In genomic region chr11:97739892-97740782, GRCh38 we compare ENCODE assay signal across 11 cellular contexts.
A peak's percentile ranks its signal among the peaks of the same experiment; 100 is the strongest.
DNase-seq lines count a peak whose midpoint lies in the region; ATAC-seq and TF ChIP-seq lines count a peak whose summit lies in the region.
"Had no signal": no experiment of that assay in that cellular context is flagged by ENCODE, and none has a peak within 500 bp of the region (broad histone marks: within the 10 kb centered on the region; RNA-seq: fewer than 3 reads in every experiment).

No MANE protein-coding gene starts in this region.

- no peak overlapping the region for H3K27ac Mint-ChIP-seq in glutamatergic neuron (ENCODE audit: unreplicated experiment)
- H3K27ac Mint-ChIP-seq: effector memory CD8-positive, alpha-beta T cell had no signal

- no peak overlapping the region for H3K4me3 Mint-ChIP-seq in glutamatergic neuron (ENCODE audit: unreplicated experiment)
- H3K4me3 Mint-ChIP-seq: effector memory CD8-positive, alpha-beta T cell; neural crest cell had no signal

- H3K9me3 Mint-ChIP-seq in glutamatergic neuron (ENCODE audit: unreplicated experiment) = no peaks in the 10 kb centered on the region

- H3K36me3 Mint-ChIP-seq in glutamatergic neuron (ENCODE audit: unreplicated experiment) = no peaks in the 10 kb centered on the region

- no peak for TF ChIP-seq CTCF in C4-2B (conservative IDR thresholded peaks at IDR 0.05)
- no peak for TF ChIP-seq CTCF in astrocyte of the spinal cord (IDR thresholded peaks at IDR 0.05; ENCODE audit: low read depth, low read length)
- no peak for TF ChIP-seq CTCF in glutamatergic neuron (IDR thresholded peaks at IDR 0.05; ENCODE audit: partially characterized antibody, unreplicated experiment)

- DNase-seq in LHCN-M2 (ENCODE audit: low read depth) (peak; percentile 19), astrocyte of the spinal cord (ENCODE audit: low read depth, low spot score) (peak; percentile 83), kidney glomerular epithelial cell (lab: John Stamatoyannopoulos, UW) (peak; percentile 21), glutamatergic neuron (no peak), left colon (no peak)
- DNase-seq: effector memory CD8-positive, alpha-beta T cell; stimulated activated CD4-positive, alpha-beta T cell treated with anti-CD3 and anti-CD28 coated beads, Interleukin-2, amount 100 ng/mL, for 24 hours had no signal

- ATAC-seq in left colon (no peak), GM19395 (IDR thresholded peaks at IDR 0.05; ENCODE audit: unreplicated experiment) (no peak), HG03439 (IDR thresholded peaks at IDR 0.05; ENCODE audit: unreplicated experiment) (no peak)
- ATAC-seq: effector memory CD8-positive, alpha-beta T cell had no signal

- intact Hi-C loops in left colon (cut with DNase I, micrococcal nuclease) = no loop called here

- H3K4me3 ChIP-seq in astrocyte of the spinal cord (ENCODE audit: low read depth, low read length) = no peak overlapping the region

- H3K27me3 Mint-ChIP-seq in glutamatergic neuron (ENCODE audit: unreplicated experiment) = peaks cover 3% of the 10 kb centered on the region
- H3K27me3 Mint-ChIP-seq: effector memory CD8-positive, alpha-beta T cell had no signal

- in situ Hi-C loops in astrocyte of the spinal cord (cut with HindIII; ENCODE audit: low sequenced_read_pairs) = no loop called here

- peak overlapping the region; percentile 52 for H3K27ac ChIP-seq in C4-2B

- no peaks in the 10 kb centered on the region for H3K4me1 Mint-ChIP-seq in glutamatergic neuron (ENCODE audit: low read depth, unreplicated experiment)
- H3K4me1 Mint-ChIP-seq: neural crest cell had no signal

Comparison
In these comparisons a context has a peak if more than half of its experiments do, and no peak if none do; other contexts are left out.
1. DNase-seq: peak in LHCN-M2 (single experiment), astrocyte of the spinal cord (single experiment) and kidney glomerular epithelial cell (single experiment); none in glutamatergic neuron (single experiment) and left colon (0 of 2).